18 cellular contexts compared by ENCODE assay signal in genomic region chr15:79154491-79155182, GRCh38.
DNase-seq lines count a peak whose midpoint lies in the region.
"Had no signal": no experiment of that assay in that cellular context is flagged by ENCODE, and none has a peak within 500 bp of the region (broad histone marks: within the 10 kb centered on the region; RNA-seq: fewer than 3 reads in every experiment).

No MANE protein-coding gene starts in this region.

- no peak overlapping the region for H4K8ac ChIP-seq in mesendoderm (ENCODE audit: low read depth, low read length)

- no peak overlapping the region for H3K4me2 ChIP-seq in mesendoderm (ENCODE audit: low read length)

- no peak overlapping the region for H2BK120ac ChIP-seq in mesendoderm (ENCODE audit: low read depth, low read length)

- no peak overlapping the region for H2BK5ac ChIP-seq in mesendoderm (ENCODE audit: low read length)

- no CpG with 5 or more reads among the region's 10 CpGs for WGBS in mesendoderm (ENCODE audit: extremely low coverage, insufficient coverage, low lambda C conversion rate)

- no peaks in the 10 kb centered on the region for H3K9me3 ChIP-seq in adipocyte (ENCODE audit: control insufficient read depth, low read length)
- H3K9me3 ChIP-seq: colonic mucosa had no signal

- H3K79me1 ChIP-seq in mesendoderm (ENCODE audit: low read length): no peaks in the 10 kb centered on the region

- no peak overlapping the region for H3K23ac ChIP-seq in mesendoderm (ENCODE audit: low read length)

- H3K4ac ChIP-seq in mesendoderm (ENCODE audit: low read depth, low read length): no peak overlapping the region

- H3K27ac ChIP-seq in mesendoderm (ENCODE audit: low read depth, low read length): no peak overlapping the region
- H3K27ac ChIP-seq: colonic mucosa, stomach had no signal

- H3K79me2 ChIP-seq in mesendoderm (ENCODE audit: control insufficient read depth, insufficient read depth, low read length): no peaks in the 10 kb centered on the region

- H3K36me3 ChIP-seq in H7 (replicated peaks; ENCODE audit: control insufficient read depth, insufficient read depth, low read length) (no peaks in the 10 kb centered on the region), adipocyte (ENCODE audit: control insufficient read depth, insufficient read depth, low read length, severe bottlenecking) (no peaks in the 10 kb centered on the region), mesendoderm (ENCODE audit: control insufficient read depth, insufficient read depth, low read length) (no peaks in the 10 kb centered on the region)
- H3K36me3 ChIP-seq: colonic mucosa, stomach had no signal

- DNase-seq in ELR (ENCODE audit: low read depth) (peak; percentile 10), H7 (peak; percentile 30), adipocyte (ENCODE audit: low read depth) (peak; percentile 4), mesendoderm (peak; percentile 72), middle frontal gyrus (ENCODE audit: extremely low spot score, low spot score) (no peak), NCI-H82 (lab: John Stamatoyannopoulos, UW) (no peak)
- DNase-seq in activated T-cell treated with anti-CD3 and anti-CD28 coated beads, Interleukin-2, amount 50 U/mL, for 48 hours: no peak
- DNase-seq: activated CD4-positive, alpha-beta T cell treated with anti-CD3 and anti-CD28 coated beads, Interleukin-2, amount 10 ng/mL, durations not matched to agents 7 days and 5 days; colonic mucosa; EL; endodermal cell; KG1; NCI-H187 treated with DMSO at 0.1 percent for 48 hours; NCI-H524 treated with DMSO at 0.1 percent for 48 hours; PC-3; SIG-M5; stimulated activated CD4-positive, alpha-beta T cell treated with anti-CD3 and anti-CD28 coated beads, Interleukin-12 subunit alpha, Interleukin-12 subunit beta, amount 100 ng/mL, for 4 hours; stomach had no signal

- no peak overlapping the region for H2BK15ac ChIP-seq in mesendoderm (replicated peaks; ENCODE audit: low read depth)

- no peak overlapping the region for H3K9ac ChIP-seq in adipocyte (ENCODE audit: low read length)
- no peak overlapping the region for H3K9ac ChIP-seq in mesendoderm (ENCODE audit: low read length)

- H2AK5ac ChIP-seq in mesendoderm (ENCODE audit: low read length): no peak overlapping the region

- H4K5ac ChIP-seq in mesendoderm (ENCODE audit: low read length): no peak overlapping the region

- no peak overlapping the region for H3K18ac ChIP-seq in mesendoderm (ENCODE audit: low read length)

- no peak overlapping the region for H3K56ac ChIP-seq in mesendoderm (ENCODE audit: low read length)

- H3K4me1 ChIP-seq in adipocyte (ENCODE audit: control insufficient read depth, insufficient read depth, low read length) (no peaks in the 10 kb centered on the region), mesendoderm (ENCODE audit: control insufficient read depth, low read depth, low read length) (no peaks in the 10 kb centered on the region)
- H3K4me1 ChIP-seq: colonic mucosa, stomach had no signal

- H3K27me3 ChIP-seq in H7 (ENCODE audit: control insufficient read depth, insufficient read depth, low read length) (no peaks in the 10 kb centered on the region), adipocyte (replicated peaks; ENCODE audit: control insufficient read depth, insufficient read depth, low read length) (peaks cover 34% of the 10 kb centered on the region), mesendoderm (ENCODE audit: insufficient read depth, low read length, poor library complexity) (no peaks in the 10 kb centered on the region)
- H3K27me3 ChIP-seq: colonic mucosa, stomach had no signal

- H3K4me3 ChIP-seq in H7 (ENCODE audit: insufficient read depth, low read depth, low read length): no peak overlapping the region
- H3K4me3 ChIP-seq in adipocyte (ENCODE audit: low read length): no peak overlapping the region
- no peak overlapping the region for H3K4me3 ChIP-seq in mesendoderm (ENCODE audit: low read length)
- H3K4me3 ChIP-seq: colonic mucosa, stomach had no signal

Comparison
In these comparisons a context has a peak if more than half of its experiments do, and no peak if none do; other contexts are left out.
1. DNase-seq: peak in ELR (single experiment), H7 (single experiment), adipocyte (single experiment) and mesendoderm (single experiment); none in middle frontal gyrus (single experiment), NCI-H82 (single experiment) and activated T-cell treated with anti-CD3 and anti-CD28 coated beads, Interleukin-2, amount 50 U/mL, for 48 hours (0 of 2).